In the genomic region with DNA sequence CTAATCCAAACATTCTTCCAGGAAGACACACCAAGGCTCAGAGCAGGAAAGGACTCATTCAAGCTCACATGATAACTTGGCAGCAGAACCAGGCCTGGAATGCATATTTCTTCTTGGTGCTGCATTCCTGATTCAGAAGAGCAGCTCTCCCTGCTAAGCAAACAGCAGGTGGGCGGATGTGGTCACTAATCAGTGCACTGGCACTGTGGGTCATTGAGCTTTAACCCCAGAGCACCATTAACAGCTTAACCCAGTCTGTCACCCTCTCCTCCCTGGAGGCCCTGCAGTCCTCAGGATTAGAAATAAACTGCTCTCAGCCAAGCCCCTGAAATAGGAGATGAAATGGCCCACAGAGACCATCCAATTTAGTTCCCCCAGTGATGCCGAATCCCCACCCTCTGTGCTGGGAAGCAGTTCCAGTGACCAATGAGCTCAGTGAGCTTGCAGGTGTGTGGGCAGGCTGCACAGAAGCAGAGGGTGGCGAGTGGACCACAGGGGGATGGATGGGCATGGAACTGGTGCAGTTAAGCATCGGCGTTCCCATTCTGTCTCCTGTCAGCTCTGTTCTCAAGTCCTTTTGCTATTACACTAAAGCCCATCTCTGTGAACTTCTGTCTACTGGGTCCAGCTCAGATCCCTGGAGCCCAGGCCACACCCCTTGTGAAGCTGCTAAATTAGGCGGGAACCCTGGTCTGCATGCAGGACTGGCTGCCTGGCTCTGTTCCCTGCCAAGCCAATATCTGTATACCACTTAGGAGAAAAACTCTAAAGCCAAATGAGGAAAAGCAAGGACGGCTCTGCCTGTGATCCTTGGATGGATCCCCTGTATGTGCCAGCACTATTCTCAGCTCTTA, we compare ENCODE assay signal across 9 cellular contexts. TPM values are rescaled to one million over a fixed set of nuclear protein-coding genes. Genes with fewer than 3 reads are reported as not detected.
DNase-seq lines count a peak whose midpoint lies in the region; ATAC-seq and TF ChIP-seq lines count a peak whose summit lies in the region.
"Had no signal": no experiment of that assay in that cellular context is flagged by ENCODE, and none has a peak within 500 bp of the region (broad histone marks: within the 10 kb centered on the region; RNA-seq: fewer than 3 reads in every experiment).

No MANE protein-coding gene starts in this region.

- H3K4me2 ChIP-seq in H9 (ENCODE audit: insufficient read depth, insufficient read length, low read length), result no peak overlapping the region

- H4K91ac ChIP-seq in H9 (ENCODE audit: insufficient read length, low read depth, low read length), result no peak overlapping the region

- no peak overlapping the region for H3K4me3 Mint-ChIP-seq in activated CD4-positive, alpha-beta T cell treated with anti-CD3 and anti-CD28 coated beads, Interleukin-2, amount 10 ng/mL, durations not matched to agents 7 days and 5 days
- H3K4me3 Mint-ChIP-seq in H9, result no peak overlapping the region

- TF ChIP-seq CTCF in foreskin fibroblast (IDR thresholded peaks at IDR 0.05; ENCODE audit: low read depth, low read length), result no peak
- TF ChIP-seq CTCF in H9 (conservative IDR thresholded peaks at IDR 0.05), result no peak

- H3K14ac ChIP-seq in H9 (ENCODE audit: insufficient read depth, low read length), result no peak overlapping the region

- H3K27me3 ChIP-seq in H9 (ENCODE audit: insufficient read depth, low read length), result no peaks in the 10 kb centered on the region

- H3K79me1 ChIP-seq in H9 (ENCODE audit: insufficient read depth, low read depth, low read length, poor library complexity, severe bottlenecking), result no peaks in the 10 kb centered on the region

- WGBS in H9 (ENCODE audit: extremely low coverage, insufficient read length, low lambda C conversion rate), result no CpG with 5 or more reads among the region's 7 CpGs

- no peak overlapping the region for H3K4me3 ChIP-seq in foreskin fibroblast (ENCODE audit: low read depth in 1 of 2, low read length in 2 of 2)

- H3K9me3 Mint-ChIP-seq in activated CD4-positive, alpha-beta T cell treated with anti-CD3 and anti-CD28 coated beads, Interleukin-2, amount 10 ng/mL, durations not matched to agents 7 days and 5 days, result no peaks in the 10 kb centered on the region
- no peaks in the 10 kb centered on the region; a peak in 1 of 5 replicates for H3K9me3 Mint-ChIP-seq in H9

- no peak overlapping the region for H3K4ac ChIP-seq in H9 (ENCODE audit: low read depth, low read length)

- no peak overlapping the region for H3K18ac ChIP-seq in H9 (ENCODE audit: insufficient read length, low read depth, low read length)

- H3K27me3 Mint-ChIP-seq in activated CD4-positive, alpha-beta T cell treated with anti-CD3 and anti-CD28 coated beads, Interleukin-2, amount 10 ng/mL, durations not matched to agents 7 days and 5 days, result no peaks in the 10 kb centered on the region
- peaks cover 8% of the 10 kb centered on the region for H3K27me3 Mint-ChIP-seq in H9 (ENCODE audit: low read depth)

- no peaks in the 10 kb centered on the region for H4K20me1 ChIP-seq in H9 (ENCODE audit: control insufficient read depth, insufficient read depth, insufficient read length)

- H3K36me3 Mint-ChIP-seq in activated CD4-positive, alpha-beta T cell treated with anti-CD3 and anti-CD28 coated beads, Interleukin-2, amount 10 ng/mL, durations not matched to agents 7 days and 5 days (ENCODE audit: low read depth), result no peaks in the 10 kb centered on the region
- no peaks in the 10 kb centered on the region for H3K36me3 Mint-ChIP-seq in H9 (ENCODE audit: insufficient read depth in 1 of 3, low read depth in 3 of 3)

- no peak overlapping the region for H2AK5ac ChIP-seq in H9 (ENCODE audit: insufficient read length, low read length)

- H2BK12ac ChIP-seq in H9 (ENCODE audit: insufficient read length, low read depth, low read length), result no peak overlapping the region

- no peak overlapping the region for H3K23ac ChIP-seq in H9 (ENCODE audit: insufficient read length, low read depth, low read length)

- ATAC-seq in GM19395 (IDR thresholded peaks at IDR 0.05; ENCODE audit: unreplicated experiment), result peak; percentile 61
- no peak for ATAC-seq in GM21447 (IDR thresholded peaks at IDR 0.05; ENCODE audit: unreplicated experiment)

- H2BK5ac ChIP-seq in H9 (ENCODE audit: insufficient read length, low read length), result no peak overlapping the region

- no peak overlapping the region for H2BK20ac ChIP-seq in H9 (ENCODE audit: low read depth, low read length, poor library complexity, severe bottlenecking)

- CTCF ChIA-PET in activated CD4-positive, alpha-beta T cell treated with anti-CD3 and anti-CD28 coated beads, Interleukin-2, amount 10 ng/mL, durations not matched to agents 7 days and 5 days (lab: Charles Lee), result interaction anchor here (1.9 to 3.0 kb wide), 2 partner anchors 16 to 18 kb away, joined by 4 to 12 read pairs; partner anchors contain the start of gene MEGF9

- DNase-seq in RPMI7951 (ENCODE audit: low read depth), result peak; percentile 93
- DNase-seq in foreskin fibroblast, result peak; percentile 88 to 92
- peak; percentile 98 for DNase-seq in renal cortical epithelial cell (ENCODE audit: low read depth)
- DNase-seq in activated CD4-positive, alpha-beta T cell treated with anti-CD3 and anti-CD28 coated beads, Interleukin-2, amount 10 ng/mL, durations not matched to agents 7 days and 5 days, result no peak
- no peak for DNase-seq in H9
- no peak for DNase-seq in NCI-H1048 (lab: John Stamatoyannopoulos, UW)
- DNase-seq: NCI-H510A had no signal

- no peak overlapping the region for H4K5ac ChIP-seq in H9 (ENCODE audit: insufficient read length, low read depth, low read length)

- no peak overlapping the region for H2BK15ac ChIP-seq in H9 (ENCODE audit: low read depth, low read length)

- no peak overlapping the region for H4K8ac ChIP-seq in H9 (replicated peaks; ENCODE audit: insufficient read length, low read depth, low read length)

- no peak overlapping the region for H3K56ac ChIP-seq in H9 (ENCODE audit: insufficient read length, low read depth, low read length)

- H3K27ac Mint-ChIP-seq in activated CD4-positive, alpha-beta T cell treated with anti-CD3 and anti-CD28 coated beads, Interleukin-2, amount 10 ng/mL, durations not matched to agents 7 days and 5 days, result no peak overlapping the region
- H3K27ac Mint-ChIP-seq in H9, result no peak overlapping the region

- no peaks in the 10 kb centered on the region for H3K4me1 ChIP-seq in H9 (ENCODE audit: insufficient read depth, low read length)

- no peak overlapping the region for H3K27ac ChIP-seq in H9 (ENCODE audit: insufficient read length, low read depth, low read length)

- no peak overlapping the region for H2BK120ac ChIP-seq in H9 (ENCODE audit: low read depth, low read length, poor library complexity, severe bottlenecking)

- peaks cover 20% of the 10 kb centered on the region for H3K4me1 Mint-ChIP-seq in activated CD4-positive, alpha-beta T cell treated with anti-CD3 and anti-CD28 coated beads, Interleukin-2, amount 10 ng/mL, durations not matched to agents 7 days and 5 days
- H3K4me1 Mint-ChIP-seq in H9, result peaks cover 4 to 8% of the 10 kb centered on the region in 2 experiments; a peak in 2 of 4 replicates

- H3K9ac ChIP-seq in H9 (ENCODE audit: extremely low read depth, insufficient read length, low read length), result no peak overlapping the region

- POLR2A ChIA-PET in activated CD4-positive, alpha-beta T cell treated with anti-CD3 and anti-CD28 coated beads, Interleukin-2, amount 10 ng/mL, durations not matched to agents 7 days and 5 days (lab: Charles Lee), result no interaction called here

- H3K79me2 ChIP-seq in H9 (ENCODE audit: insufficient read depth, low read length), result no peaks in the 10 kb centered on the region

- no peaks in the 10 kb centered on the region for H3K9me3 ChIP-seq in H9 (ENCODE audit: control insufficient read depth, low read depth, low read length)

- H3T11ph ChIP-seq in H9 (ENCODE audit: low read length), result no peak overlapping the region

- H3K23me2 ChIP-seq in H9 (ENCODE audit: insufficient read length, low read depth, low read length, poor library complexity, severe bottlenecking), result peaks cover 2% of the 10 kb centered on the region

- no peak overlapping the region for H2AFZ ChIP-seq in H9 (ENCODE audit: low read length)

RNA-seq across cellular contexts. Expression of gene MEGF9, which starts 16.6 kb away (rescaled TPM):
- total RNA-seq in RPMI7951 (2014; rRNA removed; shearing (Covaris generic)), result 10.5 and 11.1 TPM in 2 replicates
- 16.5 and 28.0 TPM in 2 replicates for total RNA-seq in renal cortical epithelial cell
- total RNA-seq in activated CD4-positive, alpha-beta T cell treated with anti-CD3 and anti-CD28 coated beads, Interleukin-2, amount 10 ng/mL, durations not matched to agents 7 days and 5 days, result 10 to 100 TPM in 1 of 2 experiments, 1 to 10 TPM in 1; 9.4 to 10.5 TPM
- 0.94 and 0.99 TPM in 2 replicates for total RNA-seq in H9 (2021)

Comparison
In these comparisons a context has a peak if more than half of its experiments do, and no peak if none do; other contexts are left out.
1. DNase-seq: peak in RPMI7951 (single experiment), foreskin fibroblast (2 of 2) and renal cortical epithelial cell (single experiment); none in activated CD4-positive, alpha-beta T cell treated with anti-CD3 and anti-CD28 coated beads, Interleukin-2, amount 10 ng/mL, durations not matched to agents 7 days and 5 days (single experiment), H9 (single experiment) and NCI-H1048 (single experiment).